Comparison of ENCODE assay signal across 8 cellular contexts in the genomic region with DNA sequence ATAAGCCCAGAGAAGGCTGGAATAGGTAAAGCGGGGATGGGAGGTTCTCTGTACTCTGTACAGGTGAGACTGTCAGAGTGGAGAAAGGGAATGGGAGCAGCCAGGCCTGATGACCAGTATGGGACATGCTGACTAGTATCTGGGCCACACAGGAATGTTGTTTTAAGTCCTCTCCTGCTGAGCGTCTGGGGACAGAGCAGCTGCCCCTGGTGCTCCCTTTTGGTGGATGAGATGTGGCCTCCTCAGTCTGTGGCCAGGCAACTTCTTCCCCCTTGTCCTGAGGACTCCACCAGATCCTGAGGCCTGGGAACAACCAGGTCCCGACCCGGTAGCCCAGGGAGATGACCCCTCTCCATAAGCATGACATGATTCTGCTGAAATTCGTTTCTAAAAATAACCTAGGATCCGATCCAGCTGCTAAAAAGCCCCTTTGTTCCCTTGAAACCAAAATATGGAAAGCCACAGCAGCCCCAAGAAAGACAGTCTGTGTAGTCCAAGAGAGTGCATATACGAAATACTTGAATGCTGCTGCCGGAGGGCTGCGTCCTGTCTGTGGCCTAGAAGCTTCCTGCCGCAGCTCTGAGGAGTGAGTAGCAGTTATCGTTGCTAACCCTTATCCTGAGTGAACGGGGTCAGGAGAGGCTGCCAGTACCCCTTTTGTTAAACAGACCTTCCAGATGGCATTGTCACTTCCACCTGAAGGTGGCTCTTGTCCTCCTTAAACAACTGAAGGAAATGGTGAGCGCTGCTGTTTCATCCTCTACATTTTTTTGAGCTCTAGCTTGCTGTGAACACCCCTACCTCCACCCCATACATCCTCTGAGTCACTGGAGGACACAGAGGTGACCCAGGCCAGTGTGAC. TPM values are rescaled to one million over a fixed set of nuclear protein-coding genes. Genes with fewer than 3 reads are reported as not detected.
A peak's percentile ranks its signal among the peaks of the same experiment; 100 is the strongest.
DNase-seq lines count a peak whose midpoint lies in the region; TF ChIP-seq lines count a peak whose summit lies in the region.

No MANE protein-coding gene starts in this region.

- no peaks in the 10 kb centered on the region for H3K27me3 ChIP-seq in GM06990 (replicated peaks; ENCODE audit: control insufficient read depth, insufficient read depth, low read length)
- no peaks in the 10 kb centered on the region for H3K27me3 ChIP-seq in MM.1S (replicated peaks; ENCODE audit: insufficient read depth, low read length)
- H3K27me3 ChIP-seq in dorsolateral prefrontal cortex, result no peaks in the 10 kb centered on the region

- H3K9me2 ChIP-seq in MM.1S (replicated peaks; ENCODE audit: insufficient read depth, low read length), result no peaks in the 10 kb centered on the region

- H3K4me3 ChIP-seq in GM06990 (replicated peaks; ENCODE audit: low read depth, low read length), result no peak overlapping the region
- no peak overlapping the region for H3K4me3 ChIP-seq in MM.1S (ENCODE audit: low read length)
- peak overlapping the region in 9 of 59 donors; percentile 4 to 38 (median 18) for H3K4me3 ChIP-seq in dorsolateral prefrontal cortex

- no peak overlapping the region for H2AFZ ChIP-seq in MM.1S (ENCODE audit: low read length)

- H3K27ac ChIP-seq in MM.1S (ENCODE audit: low read length) (no peak overlapping the region), dorsolateral prefrontal cortex (peak overlapping the region in 58 of 59 donors; percentile 51 to 93 (median 84))

- H4K20me1 ChIP-seq in MM.1S (ENCODE audit: insufficient read depth, low read length), result no peaks in the 10 kb centered on the region

- no peaks in the 10 kb centered on the region for H3K9me3 ChIP-seq in MM.1S (replicated peaks; ENCODE audit: insufficient read depth, low read length)

- TF ChIP-seq CTCF in GM06990 (IDR thresholded peaks at IDR 0.05; ENCODE audit: insufficient read depth, low read length, poor library complexity, severe bottlenecking) (peak; percentile 42), MM.1S (IDR thresholded peaks at IDR 0.05; ENCODE audit: low read length) (peak; percentile 18; the same call in 1 of the 2 replicates), dorsolateral prefrontal cortex (IDR thresholded peaks at IDR 0.05 in 54 of 56, conservative IDR thresholded peaks at IDR 0.05 in 2 of 56; ENCODE audit: low read depth in 1 of 56, partially characterized antibody in 56 of 56) (peak in 34 of 56 donors; percentile 4 to 49 (median 25))

- no peaks in the 10 kb centered on the region for H3K4me1 ChIP-seq in MM.1S (ENCODE audit: low read length)

- no peaks in the 10 kb centered on the region for H3F3A ChIP-seq in MM.1S (ENCODE audit: insufficient read depth, low read length)

- no peak overlapping the region for H3K9ac ChIP-seq in MM.1S (ENCODE audit: low read length)

- H3K79me2 ChIP-seq in MM.1S (ENCODE audit: low read length), result no peaks in the 10 kb centered on the region

- H3K4me2 ChIP-seq in MM.1S (ENCODE audit: low read depth, low read length), result no peak overlapping the region

- peak; percentile 24 for DNase-seq in GM06990 (ENCODE audit: extremely low read depth, insufficient read length)
- no peak for DNase-seq in MM.1S
- peak; percentile 59 for DNase-seq in activated CD4-positive, alpha-beta T cell treated with anti-CD3 and anti-CD28 coated beads, Interleukin-2, amount 50 U/mL, for 1 hour
- no peak for DNase-seq in dorsolateral prefrontal cortex
- peak; percentile 73 for DNase-seq in midbrain (lab: John Stamatoyannopoulos, UW)
- peak; percentile 72 for DNase-seq in stimulated activated CD8-positive, alpha-beta memory T cell treated with anti-CD3 and anti-CD28 coated beads, Interleukin-4, amount 100 ng/mL, for 48 hours
- no peak for DNase-seq in SHP77 (lab: John Stamatoyannopoulos, UW)
- DNase-seq in cerebellum (ENCODE audit: low spot score), result no peak

- intact Hi-C loops in dorsolateral prefrontal cortex (cut with DNase I), result no loop called here

- H3K36me3 ChIP-seq in GM06990 (ENCODE audit: control insufficient read depth, insufficient read depth, low read length) (no peaks in the 10 kb centered on the region), MM.1S (replicated peaks; ENCODE audit: insufficient read depth, low read length) (no peaks in the 10 kb centered on the region)

RNA-seq across cellular contexts. Expression of a gene that starts 47.1 kb away (rescaled TPM):
- 100 to 1,000 TPM in 118 of 120 experiments, 10 to 100 TPM in 2; 87.0 to 184 (median 142) TPM for total RNA-seq in dorsolateral prefrontal cortex
- 53.0 TPM for total RNA-seq in cerebellum

Comparison
In these comparisons a context has a peak if more than half of its experiments do, and no peak if none do; other contexts are left out.
1. DNase-seq: peak in GM06990 (single experiment), activated CD4-positive, alpha-beta T cell treated with anti-CD3 and anti-CD28 coated beads, Interleukin-2, amount 50 U/mL, for 1 hour (single experiment), midbrain (single experiment) and stimulated activated CD8-positive, alpha-beta memory T cell treated with anti-CD3 and anti-CD28 coated beads, Interleukin-4, amount 100 ng/mL, for 48 hours (single experiment); none in MM.1S (single experiment), dorsolateral prefrontal cortex (0 of 10), SHP77 (0 of 2) and cerebellum (single experiment).
2. Peak in every context shown above with its lines, with median percentiles within 50 percentile points of each other: CTCF ChIP-seq.